In genomic region chr1:61453111-61453961, GRCh38 we compare ENCODE assay signal across 8 cellular contexts.
DNase-seq lines count a peak whose midpoint lies in the region; ATAC-seq and TF ChIP-seq lines count a peak whose summit lies in the region.

No MANE protein-coding gene starts in this region.

- H3K27me3 ChIP-seq in prostate gland (replicated peaks; ENCODE audit: insufficient read depth) (no peaks in the 10 kb centered on the region), upper lobe of left lung (no peaks in the 10 kb centered on the region)

- H3K4me1 ChIP-seq in prostate gland (replicated peaks) (peaks cover 12% of the 10 kb centered on the region), upper lobe of left lung (peaks cover 29 to 42% (median 36%) of the 10 kb centered on the region in 4 donors)

- peaks cover 0 to 7% of the 10 kb centered on the region in 2 donors for H3K36me3 ChIP-seq in prostate gland
- H3K36me3 ChIP-seq in upper lobe of left lung: peaks cover 0 to 16% (median 3%) of the 10 kb centered on the region in 4 donors

- H3K4me1 Mint-ChIP-seq in HFFc6 (ENCODE audit: low read depth): peaks cover 22% of the 10 kb centered on the region
- H3K4me1 Mint-ChIP-seq in activated naive CD8-positive, alpha-beta T cell treated with anti-CD3 and anti-CD28 coated beads, Interleukin-2, amount 50 U/mL, for 24 hours: peaks cover 13% of the 10 kb centered on the region

- ATAC-seq in activated naive CD8-positive, alpha-beta T cell treated with anti-CD3 and anti-CD28 coated beads, Interleukin-2, amount 50 U/mL, for 24 hours: peak; percentile 93
- peak; percentile 91 for ATAC-seq in upper lobe of left lung (ENCODE audit: low FRiP score in 2 of 2)

- peak overlapping the region; percentile 18 for H3K27ac Mint-ChIP-seq in HFFc6
- no peak overlapping the region for H3K27ac Mint-ChIP-seq in activated naive CD8-positive, alpha-beta T cell treated with anti-CD3 and anti-CD28 coated beads, Interleukin-2, amount 50 U/mL, for 24 hours

- DNase-seq in EL (peak; percentile 76), HFFc6 (peak; percentile 81), NCI-H1105 (lab: John Stamatoyannopoulos, UW) (peak; percentile 82), SKM-1 treated with dmso at 0.1 percent for 144 hours (lab: John Stamatoyannopoulos, UW; ENCODE audit: unreplicated experiment) (peak; percentile 93), cardiac septum (ENCODE audit: low spot score) (peak; percentile 90), prostate gland (ENCODE audit: low spot score) (peak; percentile 84), upper lobe of left lung (peak in 1 of 2 donors; percentile 90)
- peak; percentile 62 for DNase-seq in activated naive CD8-positive, alpha-beta T cell treated with anti-CD3 and anti-CD28 coated beads, Interleukin-2, amount 50 U/mL, for 24 hours

- H3K9me3 ChIP-seq in prostate gland (no peaks in the 10 kb centered on the region), upper lobe of left lung (no peaks in the 10 kb centered on the region)

- WGBS in prostate gland: 12% methylated on average over 10 of the region's 10 CpGs
- WGBS in upper lobe of left lung, 2 donors: 15% methylated on average over 10 of the region's 10 CpGs

- H3K9me3 Mint-ChIP-seq in HFFc6: no peaks in the 10 kb centered on the region
- H3K9me3 Mint-ChIP-seq in activated naive CD8-positive, alpha-beta T cell treated with anti-CD3 and anti-CD28 coated beads, Interleukin-2, amount 50 U/mL, for 24 hours: no peaks in the 10 kb centered on the region

- H3K27ac ChIP-seq in prostate gland (peak overlapping the region; percentile 49 to 59), upper lobe of left lung (peak overlapping the region; percentile 26 to 67 (median 52))

- TF ChIP-seq POLR2A in prostate gland (IDR thresholded peaks at IDR 0.05): no peak
- TF ChIP-seq POLR2A in upper lobe of left lung (IDR thresholded peaks at IDR 0.05): no peak

- H3K4me3 ChIP-seq in prostate gland (no peak overlapping the region), upper lobe of left lung (no peak overlapping the region)

- TF ChIP-seq EP300 in upper lobe of left lung (IDR thresholded peaks at IDR 0.05): peak in 1 of 4 donors; percentile 25

- peak; percentile 85 for TF ChIP-seq CTCF in HFFc6 (IDR thresholded peaks at IDR 0.05)
- TF ChIP-seq CTCF in prostate gland (IDR thresholded peaks at IDR 0.05): peak in 3 of 4 experiments; percentile 59 to 78 (median 74)
- peak; percentile 51 to 74 (median 62) for TF ChIP-seq CTCF in upper lobe of left lung (IDR thresholded peaks at IDR 0.05)

- no peak overlapping the region for H3K4me3 Mint-ChIP-seq in HFFc6
- no peak overlapping the region for H3K4me3 Mint-ChIP-seq in activated naive CD8-positive, alpha-beta T cell treated with anti-CD3 and anti-CD28 coated beads, Interleukin-2, amount 50 U/mL, for 24 hours

- no peaks in the 10 kb centered on the region for H3K27me3 Mint-ChIP-seq in HFFc6 (ENCODE audit: insufficient read depth)
- no peaks in the 10 kb centered on the region for H3K27me3 Mint-ChIP-seq in activated naive CD8-positive, alpha-beta T cell treated with anti-CD3 and anti-CD28 coated beads, Interleukin-2, amount 50 U/mL, for 24 hours

- intact Hi-C loops in cardiac septum (cut with DNase I): loop anchor here (1.0 to 10.0 kb wide), 6 partner anchors 116 to 471 kb away; no protein-coding TSS in a partner anchor
- intact Hi-C loops in prostate gland (cut with DNase I): loop anchor here (5.0 to 10.0 kb wide), 5 partner anchors 61 to 476 kb away; partner anchors contain the start of gene NFIA

- no peaks in the 10 kb centered on the region for H3K36me3 Mint-ChIP-seq in HFFc6 (ENCODE audit: low read depth)
- no peaks in the 10 kb centered on the region for H3K36me3 Mint-ChIP-seq in activated naive CD8-positive, alpha-beta T cell treated with anti-CD3 and anti-CD28 coated beads, Interleukin-2, amount 50 U/mL, for 24 hours (ENCODE audit: low read depth)
